Comparison of ENCODE assay signal across 8 cellular contexts in genomic region chr21:43866233-43866632, GRCh38. TPM values are rescaled to one million over a fixed set of nuclear protein-coding genes. Genes with fewer than 3 reads are reported as not detected.
A peak's percentile ranks its signal among the peaks of the same experiment; 100 is the strongest.
DNase-seq lines count a peak whose midpoint lies in the region; ATAC-seq and TF ChIP-seq lines count a peak whose summit lies in the region.

No MANE protein-coding gene starts in this region.

- DNase-seq in activated CD4-positive, CD25-positive, alpha-beta regulatory T cell (lab: John Stamatoyannopoulos, UW) = no peak
- DNase-seq in RWPE2 (ENCODE audit: low spot score) = no peak
- DNase-seq in body of pancreas = peak; percentile 33 to 54 (median 37)
- peak; percentile 78 for DNase-seq in spleen
- no peak for DNase-seq in HK-2 (ENCODE audit: unreplicated experiment)

- H3K4me1 ChIP-seq in RWPE2 (ENCODE audit: insufficient read depth, poor library complexity, severe bottlenecking) = peaks cover 24% of the 10 kb centered on the region
- peaks cover 41% of the 10 kb centered on the region for H3K4me1 ChIP-seq in body of pancreas
- H3K4me1 ChIP-seq in iPS-20b (ENCODE audit: insufficient read depth, low read length) = no peaks in the 10 kb centered on the region
- peaks cover 17 to 72% (median 52%) of the 10 kb centered on the region in 6 donors for H3K4me1 ChIP-seq in spleen

- intact Hi-C loops in body of pancreas (cut with DNase I) (no loop called here), spleen (cut with DNase I; ENCODE audit: low total_unique reads) (loop anchor here (10.0 kb wide), 1 partner anchor 49 kb away; no protein-coding TSS in a partner anchor)

- TF ChIP-seq CTCF in RWPE2 (IDR thresholded peaks at IDR 0.05; ENCODE audit: poor library complexity, severe bottlenecking) = no peak
- TF ChIP-seq CTCF in body of pancreas (IDR thresholded peaks at IDR 0.05) = no peak
- TF ChIP-seq CTCF in spleen (IDR thresholded peaks at IDR 0.05 in 8 of 11, conservative IDR thresholded peaks at IDR 0.05 in 3 of 11) = no peak

- H3K27ac ChIP-seq in RWPE2 (ENCODE audit: poor library complexity, severe bottlenecking) (peak overlapping the region; percentile 79), body of pancreas (peak overlapping the region; percentile 51 to 97 (median 90)), iPS-20b (ENCODE audit: low read length) (no peak overlapping the region), spleen (peak overlapping the region; percentile 82 to 95 (median 92))

- H3K9me3 ChIP-seq in RWPE2 (ENCODE audit: severe bottlenecking) (no peaks in the 10 kb centered on the region), body of pancreas (no peaks in the 10 kb centered on the region), iPS-20b (ENCODE audit: insufficient read depth, low read depth, low read length) (no peaks in the 10 kb centered on the region), spleen (no peaks in the 10 kb centered on the region)

- peak; percentile 59 to 62 for ATAC-seq in activated CD4-positive, CD25-positive, alpha-beta regulatory T cell treated with anti-CD3 and anti-CD28 coated beads, Interleukin-2, amount 50 U/mL, for 24 hours
- ATAC-seq in RWPE2 (ENCODE audit: low read depth) = peak; percentile 43
- ATAC-seq in body of pancreas = no peak
- ATAC-seq in GM21367 (IDR thresholded peaks at IDR 0.05; ENCODE audit: unreplicated experiment) = no peak

- H3K4me3 ChIP-seq in RWPE2 (ENCODE audit: severe bottlenecking) (peak overlapping the region; percentile 96), body of pancreas (no peak overlapping the region), iPS-20b (ENCODE audit: low read length) (peak overlapping the region; percentile 58), spleen (peak overlapping the region; percentile 31 to 95 (median 82))

- no peak for TF ChIP-seq POLR2A in body of pancreas (IDR thresholded peaks at IDR 0.05)
- TF ChIP-seq POLR2A in spleen (IDR thresholded peaks at IDR 0.05) = no peak

- H3K9ac ChIP-seq in iPS-20b (ENCODE audit: low read depth, low read length) = no peak overlapping the region

- H3K36me3 ChIP-seq in RWPE2 (ENCODE audit: low read depth) (peaks cover 34% of the 10 kb centered on the region), body of pancreas (replicated peaks in 1 of 2; ENCODE audit: insufficient read depth in 1 of 2, low read depth in 2 of 2) (no peaks in the 10 kb centered on the region), iPS-20b (ENCODE audit: insufficient read depth, low read depth, low read length) (no peaks in the 10 kb centered on the region), spleen (peaks cover 0 to 24% (median 0%) of the 10 kb centered on the region in 6 donors)

- H3K27me3 ChIP-seq in RWPE2 (ENCODE audit: insufficient read depth, poor library complexity, severe bottlenecking) (no peaks in the 10 kb centered on the region), body of pancreas (no peaks in the 10 kb centered on the region), iPS-20b (ENCODE audit: insufficient read depth, low read length) (peaks cover 45% of the 10 kb centered on the region), spleen (replicated peaks in 1 of 7) (peaks cover 0 to 6% (median 0%) of the 10 kb centered on the region in 7 donors)

- 2 to 4% methylated on average over 12 to 13 of the region's 16 CpGs for WGBS in body of pancreas, 2 donors
- WGBS in spleen, 5 donors = 4 to 13% (median 4%) methylated on average over 16 of the region's 16 CpGs

RNA-seq across cellular contexts. Expression of gene AGPAT3, which starts 1.2 kb away (rescaled TPM):
- total RNA-seq in body of pancreas (10 to 100 TPM; 21.8 to 39.2 TPM), spleen (10 to 100 TPM; 50.8 to 92.0 (median 64.5) TPM)
- polyA plus RNA-seq in spleen = 10 to 100 TPM in 1 of 3 donors, 1 to 10 TPM in 2; 6.9 to 20.7 (median 8.3) TPM

Comparison
In these comparisons a context has a peak if more than half of its experiments do, and no peak if none do; other contexts are left out.
1. ATAC-seq: peak in activated CD4-positive, CD25-positive, alpha-beta regulatory T cell treated with anti-CD3 and anti-CD28 coated beads, Interleukin-2, amount 50 U/mL, for 24 hours (2 of 2) and RWPE2 (single experiment); none in body of pancreas (single experiment) and GM21367 (single experiment).
2. DNase-seq: peak in body of pancreas (4 of 4) and spleen (single experiment); none in activated CD4-positive, CD25-positive, alpha-beta regulatory T cell (0 of 4), RWPE2 (single experiment) and HK-2 (single experiment).
3. H3K4me3 ChIP-seq: peak in RWPE2 (single experiment), iPS-20b (single experiment) and spleen (8 of 8); none in body of pancreas (0 of 2).